1 cellular context compared by ENCODE assay signal in the genomic region with DNA sequence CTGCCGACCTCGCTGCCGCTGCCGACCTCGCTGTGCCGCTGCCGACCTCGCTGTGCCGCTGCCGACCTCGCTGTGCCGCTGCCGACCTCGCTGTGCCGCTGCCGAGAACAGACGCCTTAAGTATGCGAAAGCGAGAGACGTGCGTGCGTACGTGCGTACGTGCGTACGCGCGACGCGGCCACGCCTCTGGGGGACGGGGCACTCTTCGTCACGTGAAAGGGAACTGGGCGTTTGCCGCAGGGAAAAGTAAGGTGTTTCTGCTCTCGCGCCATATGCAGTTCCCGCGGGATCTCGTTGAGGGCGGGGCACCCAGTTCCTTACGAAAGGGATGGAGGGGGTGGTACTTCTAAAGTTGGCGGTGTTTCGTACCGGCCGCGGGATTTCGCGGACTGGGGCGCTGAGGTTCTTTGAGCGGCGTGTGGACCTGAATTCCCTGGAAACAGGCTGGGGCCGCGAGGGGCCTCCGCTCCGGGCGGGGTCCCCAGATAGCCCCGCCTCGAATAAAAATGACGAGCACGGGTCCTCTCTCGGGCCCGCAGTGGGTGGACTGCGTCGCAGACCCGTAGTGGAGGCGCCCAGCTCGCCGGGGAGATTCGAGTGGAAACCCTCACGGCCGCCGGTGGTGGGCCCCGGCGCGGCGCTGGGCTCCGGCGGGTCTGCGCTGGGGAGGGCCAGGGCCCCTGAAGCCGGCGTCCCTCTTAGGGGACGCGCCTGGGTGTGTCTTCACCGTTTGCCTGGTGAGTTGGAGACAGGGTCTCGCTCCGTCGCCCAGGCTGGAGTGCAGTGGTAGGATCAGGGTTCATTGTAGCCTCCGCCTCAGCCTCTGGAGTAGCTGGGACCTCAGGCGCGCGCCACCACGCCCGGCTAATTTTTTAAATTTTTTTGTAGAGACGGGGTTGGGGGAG.
A peak's percentile ranks its signal among the peaks of the same experiment; 100 is the strongest.
TF ChIP-seq lines count a peak whose summit lies in the region.

A gene (minus strand): TSS at position 94 of the 905 bp plus-strand sequence. CDS start 167 bp downstream, outside the sequence.

TF ChIP-seq in HepG2, 621 proteins besides CTCF, POLR2A, EP300 and RAD21 (continued from another document and continues in another):
- TF ChIP-seq, protein P1, sequence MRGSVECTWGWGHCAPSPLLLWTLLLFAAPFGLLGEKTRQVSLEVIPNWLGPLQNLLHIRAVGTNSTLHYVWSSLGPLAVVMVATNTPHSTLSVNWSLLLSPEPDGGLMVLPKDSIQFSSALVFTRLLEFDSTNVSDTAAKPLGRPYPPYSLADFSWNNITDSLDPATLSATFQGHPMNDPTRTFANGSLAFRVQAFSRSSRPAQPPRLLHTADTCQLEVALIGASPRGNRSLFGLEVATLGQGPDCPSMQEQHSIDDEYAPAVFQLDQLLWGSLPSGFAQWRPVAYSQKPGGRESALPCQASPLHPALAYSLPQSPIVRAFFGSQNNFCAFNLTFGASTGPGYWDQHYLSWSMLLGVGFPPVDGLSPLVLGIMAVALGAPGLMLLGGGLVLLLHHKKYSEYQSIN (CRISPR knock-in tag; IDR thresholded peaks at IDR 0.05; ENCODE audit: borderline replicate concordance), result no peak
- TF ChIP-seq, protein P2, sequence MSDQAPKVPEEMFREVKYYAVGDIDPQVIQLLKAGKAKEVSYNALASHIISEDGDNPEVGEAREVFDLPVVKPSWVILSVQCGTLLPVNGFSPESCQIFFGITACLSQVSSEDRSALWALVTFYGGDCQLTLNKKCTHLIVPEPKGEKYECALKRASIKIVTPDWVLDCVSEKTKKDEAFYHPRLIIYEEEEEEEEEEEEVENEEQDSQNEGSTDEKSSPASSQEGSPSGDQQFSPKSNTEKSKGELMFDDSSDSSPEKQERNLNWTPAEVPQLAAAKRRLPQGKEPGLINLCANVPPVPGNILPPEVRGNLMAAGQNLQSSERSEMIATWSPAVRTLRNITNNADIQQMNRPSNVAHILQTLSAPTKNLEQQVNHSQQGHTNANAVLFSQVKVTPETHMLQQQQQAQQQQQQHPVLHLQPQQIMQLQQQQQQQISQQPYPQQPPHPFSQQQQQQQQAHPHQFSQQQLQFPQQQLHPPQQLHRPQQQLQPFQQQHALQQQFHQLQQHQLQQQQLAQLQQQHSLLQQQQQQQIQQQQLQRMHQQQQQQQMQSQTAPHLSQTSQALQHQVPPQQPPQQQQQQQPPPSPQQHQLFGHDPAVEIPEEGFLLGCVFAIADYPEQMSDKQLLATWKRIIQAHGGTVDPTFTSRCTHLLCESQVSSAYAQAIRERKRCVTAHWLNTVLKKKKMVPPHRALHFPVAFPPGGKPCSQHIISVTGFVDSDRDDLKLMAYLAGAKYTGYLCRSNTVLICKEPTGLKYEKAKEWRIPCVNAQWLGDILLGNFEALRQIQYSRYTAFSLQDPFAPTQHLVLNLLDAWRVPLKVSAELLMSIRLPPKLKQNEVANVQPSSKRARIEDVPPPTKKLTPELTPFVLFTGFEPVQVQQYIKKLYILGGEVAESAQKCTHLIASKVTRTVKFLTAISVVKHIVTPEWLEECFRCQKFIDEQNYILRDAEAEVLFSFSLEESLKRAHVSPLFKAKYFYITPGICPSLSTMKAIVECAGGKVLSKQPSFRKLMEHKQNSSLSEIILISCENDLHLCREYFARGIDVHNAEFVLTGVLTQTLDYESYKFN (CRISPR knock-in tag; conservative IDR thresholded peaks at IDR 0.05), result peak; percentile 55
- TF ChIP-seq DR1 (CRISPR knock-in tag; IDR thresholded peaks at IDR 0.05) (peak; percentile 100), NFKB2 (CRISPR knock-in tag; IDR thresholded peaks at IDR 0.05; ENCODE audit: borderline replicate concordance) (peak; percentile 76; the same call in 1 of the 2 replicates), KDM5B (CRISPR knock-in tag; IDR thresholded peaks at IDR 0.05; ENCODE audit: borderline replicate concordance) (peak; percentile 97), ZFP37 (CRISPR knock-in tag; IDR thresholded peaks at IDR 0.05; ENCODE audit: borderline replicate concordance) (no peak; the same call in 1 of the 2 replicates), TBX3 (IDR thresholded peaks at IDR 0.05; ENCODE audit: borderline replicate concordance) (peak; percentile 79), RFX5 (IDR thresholded peaks at IDR 0.05; ENCODE audit: low read depth, low read length) (no peak), ZNF773 (CRISPR knock-in tag; IDR thresholded peaks at IDR 0.05; ENCODE audit: borderline replicate concordance) (no peak), GABPA (IDR thresholded peaks at IDR 0.05; ENCODE audit: low read depth, low read length) (no peak), GABPA (CRISPR knock-in tag; IDR thresholded peaks at IDR 0.05; ENCODE audit: low read depth) (no peak), ZNF746 (CRISPR knock-in tag; IDR thresholded peaks at IDR 0.05) (peak; percentile 34), KLF15 (CRISPR knock-in tag; IDR thresholded peaks at IDR 0.05; ENCODE audit: borderline replicate concordance) (peak; percentile 22; the same call in 1 of the 2 replicates), MTA3 (CRISPR knock-in tag; IDR thresholded peaks at IDR 0.05) (no peak), U2AF1 (optimal IDR thresholded peaks at IDR 0.05; ENCODE audit: low read depth, low read length) (peak; percentile 96), MEIS2 (CRISPR knock-in tag; IDR thresholded peaks at IDR 0.05) (peak; percentile 47), MIER3 (CRISPR knock-in tag; IDR thresholded peaks at IDR 0.05; ENCODE audit: borderline replicate concordance) (peak; percentile 89; the same call in 1 of the 2 replicates), ATAD3A (CRISPR knock-in tag; IDR thresholded peaks at IDR 0.05) (no peak), ZNF891 (CRISPR knock-in tag; IDR thresholded peaks at IDR 0.05) (peak; percentile 65), ZNF263 (CRISPR knock-in tag; IDR thresholded peaks at IDR 0.05) (no peak), CBX2 (IDR thresholded peaks at IDR 0.05; ENCODE audit: low read depth, low read length) (no peak), CBX2 (CRISPR knock-in tag; IDR thresholded peaks at IDR 0.05; ENCODE audit: low read depth) (no peak), SATB2 (CRISPR knock-in tag; IDR thresholded peaks at IDR 0.05) (no peak), ZNF772 (CRISPR knock-in tag; IDR thresholded peaks at IDR 0.05) (peak; percentile 66; the same call in 1 of the 2 replicates), RCOR2 (CRISPR knock-in tag; IDR thresholded peaks at IDR 0.05) (0 out of 2 replicates have a peak, but pooled peaks have one; percentile 25), FLYWCH1 (CRISPR knock-in tag; IDR thresholded peaks at IDR 0.05) (no peak), TCF12 (IDR thresholded peaks at IDR 0.05) (no peak), TCF12 (CRISPR knock-in tag; IDR thresholded peaks at IDR 0.05) (no peak; the same call in none of the 2 replicates), PHF8 (CRISPR knock-in tag; IDR thresholded peaks at IDR 0.05) (peak; percentile 78; the same call in 1 of the 2 replicates), GATAD2A (CRISPR knock-in tag; IDR thresholded peaks at IDR 0.05) (no peak; the same call in 1 of the 2 replicates), AGO1 (IDR thresholded peaks at IDR 0.05; ENCODE audit: low read depth, low read length, poor library complexity, severe bottlenecking) (no peak)
- TF ChIP-seq, protein P3, sequence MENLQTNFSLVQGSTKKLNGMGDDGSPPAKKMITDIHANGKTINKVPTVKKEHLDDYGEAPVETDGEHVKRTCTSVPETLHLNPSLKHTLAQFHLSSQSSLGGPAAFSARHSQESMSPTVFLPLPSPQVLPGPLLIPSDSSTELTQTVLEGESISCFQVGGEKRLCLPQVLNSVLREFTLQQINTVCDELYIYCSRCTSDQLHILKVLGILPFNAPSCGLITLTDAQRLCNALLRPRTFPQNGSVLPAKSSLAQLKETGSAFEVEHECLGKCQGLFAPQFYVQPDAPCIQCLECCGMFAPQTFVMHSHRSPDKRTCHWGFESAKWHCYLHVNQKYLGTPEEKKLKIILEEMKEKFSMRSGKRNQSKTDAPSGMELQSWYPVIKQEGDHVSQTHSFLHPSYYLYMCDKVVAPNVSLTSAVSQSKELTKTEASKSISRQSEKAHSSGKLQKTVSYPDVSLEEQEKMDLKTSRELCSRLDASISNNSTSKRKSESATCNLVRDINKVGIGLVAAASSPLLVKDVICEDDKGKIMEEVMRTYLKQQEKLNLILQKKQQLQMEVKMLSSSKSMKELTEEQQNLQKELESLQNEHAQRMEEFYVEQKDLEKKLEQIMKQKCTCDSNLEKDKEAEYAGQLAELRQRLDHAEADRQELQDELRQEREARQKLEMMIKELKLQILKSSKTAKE (CRISPR knock-in tag; IDR thresholded peaks at IDR 0.05; ENCODE audit: borderline replicate concordance), result no peak
- TF ChIP-seq, protein P4, sequence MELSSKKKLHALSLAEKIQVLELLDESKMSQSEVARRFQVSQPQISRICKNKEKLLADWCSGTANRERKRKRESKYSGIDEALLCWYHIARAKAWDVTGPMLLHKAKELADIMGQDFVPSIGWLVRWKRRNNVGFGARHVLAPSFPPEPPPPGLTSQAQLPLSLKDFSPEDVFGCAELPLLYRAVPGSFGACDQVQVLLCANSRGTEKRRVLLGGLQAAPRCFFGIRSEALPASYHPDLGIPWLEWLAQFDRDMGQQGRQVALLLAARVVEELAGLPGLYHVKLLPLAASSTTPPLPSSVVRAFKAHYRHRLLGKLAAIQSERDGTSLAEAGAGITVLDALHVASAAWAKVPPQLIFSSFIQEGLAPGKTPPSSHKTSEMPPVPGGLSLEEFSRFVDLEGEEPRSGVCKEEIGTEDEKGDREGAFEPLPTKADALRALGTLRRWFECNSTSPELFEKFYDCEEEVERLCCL (CRISPR knock-in tag; IDR thresholded peaks at IDR 0.05; ENCODE audit: borderline replicate concordance), result peak; percentile 84
- TF ChIP-seq, protein P5, sequence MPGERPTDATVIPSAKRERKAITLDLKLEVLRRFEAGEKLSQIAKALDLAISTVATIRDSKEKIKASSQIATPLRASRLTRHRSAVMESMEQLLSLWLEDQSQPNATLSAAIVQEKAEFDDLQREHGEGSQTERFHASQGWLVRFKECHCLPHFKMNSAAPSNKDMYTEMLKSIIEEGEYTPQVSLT (CRISPR knock-in tag; IDR thresholded peaks at IDR 0.05; ENCODE audit: borderline replicate concordance, low read depth), result no peak
- TF ChIP-seq, protein P6, sequence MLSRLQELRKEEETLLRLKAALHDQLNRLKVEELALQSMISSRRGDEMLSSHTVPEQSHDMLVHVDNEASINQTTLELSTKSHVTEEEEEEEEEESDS (CRISPR knock-in tag; IDR thresholded peaks at IDR 0.05; ENCODE audit: borderline replicate concordance), result no peak; the same call in 1 of the 2 replicates
- TF ChIP-seq, protein P7, sequence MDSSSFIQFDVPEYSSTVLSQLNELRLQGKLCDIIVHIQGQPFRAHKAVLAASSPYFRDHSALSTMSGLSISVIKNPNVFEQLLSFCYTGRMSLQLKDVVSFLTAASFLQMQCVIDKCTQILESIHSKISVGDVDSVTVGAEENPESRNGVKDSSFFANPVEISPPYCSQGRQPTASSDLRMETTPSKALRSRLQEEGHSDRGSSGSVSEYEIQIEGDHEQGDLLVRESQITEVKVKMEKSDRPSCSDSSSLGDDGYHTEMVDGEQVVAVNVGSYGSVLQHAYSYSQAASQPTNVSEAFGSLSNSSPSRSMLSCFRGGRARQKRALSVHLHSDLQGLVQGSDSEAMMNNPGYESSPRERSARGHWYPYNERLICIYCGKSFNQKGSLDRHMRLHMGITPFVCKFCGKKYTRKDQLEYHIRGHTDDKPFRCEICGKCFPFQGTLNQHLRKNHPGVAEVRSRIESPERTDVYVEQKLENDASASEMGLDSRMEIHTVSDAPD (CRISPR knock-in tag; IDR thresholded peaks at IDR 0.05), result 0 out of 2 replicates have a peak, but pooled peaks have one; percentile 67
- TF ChIP-seq, protein P8, sequence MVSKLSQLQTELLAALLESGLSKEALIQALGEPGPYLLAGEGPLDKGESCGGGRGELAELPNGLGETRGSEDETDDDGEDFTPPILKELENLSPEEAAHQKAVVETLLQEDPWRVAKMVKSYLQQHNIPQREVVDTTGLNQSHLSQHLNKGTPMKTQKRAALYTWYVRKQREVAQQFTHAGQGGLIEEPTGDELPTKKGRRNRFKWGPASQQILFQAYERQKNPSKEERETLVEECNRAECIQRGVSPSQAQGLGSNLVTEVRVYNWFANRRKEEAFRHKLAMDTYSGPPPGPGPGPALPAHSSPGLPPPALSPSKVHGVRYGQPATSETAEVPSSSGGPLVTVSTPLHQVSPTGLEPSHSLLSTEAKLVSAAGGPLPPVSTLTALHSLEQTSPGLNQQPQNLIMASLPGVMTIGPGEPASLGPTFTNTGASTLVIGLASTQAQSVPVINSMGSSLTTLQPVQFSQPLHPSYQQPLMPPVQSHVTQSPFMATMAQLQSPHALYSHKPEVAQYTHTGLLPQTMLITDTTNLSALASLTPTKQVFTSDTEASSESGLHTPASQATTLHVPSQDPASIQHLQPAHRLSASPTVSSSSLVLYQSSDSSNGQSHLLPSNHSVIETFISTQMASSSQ (IDR thresholded peaks at IDR 0.05; ENCODE audit: low read depth), result peak; percentile 31; the same call in 1 of the 2 replicates
- TF ChIP-seq, protein P8 (CRISPR knock-in tag; IDR thresholded peaks at IDR 0.05; ENCODE audit: borderline replicate concordance), result peak; percentile 87
- TF ChIP-seq, protein P9, sequence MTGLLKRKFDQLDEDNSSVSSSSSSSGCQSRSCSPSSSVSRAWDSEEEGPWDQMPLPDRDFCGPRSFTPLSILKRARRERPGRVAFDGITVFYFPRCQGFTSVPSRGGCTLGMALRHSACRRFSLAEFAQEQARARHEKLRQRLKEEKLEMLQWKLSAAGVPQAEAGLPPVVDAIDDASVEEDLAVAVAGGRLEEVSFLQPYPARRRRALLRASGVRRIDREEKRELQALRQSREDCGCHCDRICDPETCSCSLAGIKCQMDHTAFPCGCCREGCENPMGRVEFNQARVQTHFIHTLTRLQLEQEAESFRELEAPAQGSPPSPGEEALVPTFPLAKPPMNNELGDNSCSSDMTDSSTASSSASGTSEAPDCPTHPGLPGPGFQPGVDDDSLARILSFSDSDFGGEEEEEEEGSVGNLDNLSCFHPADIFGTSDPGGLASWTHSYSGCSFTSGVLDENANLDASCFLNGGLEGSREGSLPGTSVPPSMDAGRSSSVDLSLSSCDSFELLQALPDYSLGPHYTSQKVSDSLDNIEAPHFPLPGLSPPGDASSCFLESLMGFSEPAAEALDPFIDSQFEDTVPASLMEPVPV (CRISPR knock-in tag; IDR thresholded peaks at IDR 0.05), result peak; percentile 78
- TF ChIP-seq, protein P10, sequence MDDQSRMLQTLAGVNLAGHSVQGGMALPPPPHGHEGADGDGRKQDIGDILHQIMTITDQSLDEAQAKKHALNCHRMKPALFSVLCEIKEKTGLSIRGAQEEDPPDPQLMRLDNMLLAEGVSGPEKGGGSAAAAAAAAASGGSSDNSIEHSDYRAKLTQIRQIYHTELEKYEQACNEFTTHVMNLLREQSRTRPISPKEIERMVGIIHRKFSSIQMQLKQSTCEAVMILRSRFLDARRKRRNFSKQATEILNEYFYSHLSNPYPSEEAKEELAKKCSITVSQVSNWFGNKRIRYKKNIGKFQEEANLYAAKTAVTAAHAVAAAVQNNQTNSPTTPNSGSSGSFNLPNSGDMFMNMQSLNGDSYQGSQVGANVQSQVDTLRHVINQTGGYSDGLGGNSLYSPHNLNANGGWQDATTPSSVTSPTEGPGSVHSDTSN (CRISPR knock-in tag; IDR thresholded peaks at IDR 0.05; ENCODE audit: borderline replicate concordance), result peak; percentile 77; the same call in 1 of the 2 replicates
